2 cellular contexts compared by ENCODE assay signal in genomic region chr17:63842173-63842539, GRCh38.
TF ChIP-seq lines count a peak whose summit lies in the region.

No MANE protein-coding gene starts in this region.

TF ChIP-seq in GM12878, 131 proteins besides CTCF, POLR2A, EP300 and RAD21:
- TF ChIP-seq MLLT1 (IDR thresholded peaks at IDR 0.05) (no peak), MTA2 (IDR thresholded peaks at IDR 0.05; ENCODE audit: low read depth) (no peak), SP1 (IDR thresholded peaks at IDR 0.05; ENCODE audit: low read depth, low read length) (no peak), ZBED1 (IDR thresholded peaks at IDR 0.05; ENCODE audit: borderline replicate concordance) (no peak), BMI1 (IDR thresholded peaks at IDR 0.05; ENCODE audit: borderline replicate concordance) (no peak), ZNF687 (IDR thresholded peaks at IDR 0.05) (no peak), POLR2AphosphoS5 (IDR thresholded peaks at IDR 0.05; ENCODE audit: low read length) (no peak), ESRRA (IDR thresholded peaks at IDR 0.05; ENCODE audit: low read length) (no peak), KLF5 (IDR thresholded peaks at IDR 0.05; ENCODE audit: partially characterized antibody) (no peak), KAT2A (conservative IDR thresholded peaks at IDR 0.05; ENCODE audit: control insufficient read depth, low read depth, low read length) (no peak), SIX5 (IDR thresholded peaks at IDR 0.05; ENCODE audit: low read depth, low read length, severe bottlenecking) (no peak), HDGF (IDR thresholded peaks at IDR 0.05) (no peak), SREBF1 (IDR thresholded peaks at IDR 0.05; ENCODE audit: low read length) (no peak), NFXL1 (IDR thresholded peaks at IDR 0.05; ENCODE audit: borderline replicate concordance) (no peak), ZNF622 (IDR thresholded peaks at IDR 0.05) (no peak), RELA (IDR thresholded peaks at IDR 0.05; ENCODE audit: borderline replicate concordance, partially characterized antibody) (no peak), MYB (IDR thresholded peaks at IDR 0.05; ENCODE audit: borderline replicate concordance, low read depth, low read length) (no peak)

TF ChIP-seq in liver, 16 proteins besides CTCF, POLR2A, EP300 and RAD21:
- TF ChIP-seq FOXA1 (IDR thresholded peaks at IDR 0.05) = no peak
- no peak for TF ChIP-seq SP1 (IDR thresholded peaks at IDR 0.05)
- no peak for TF ChIP-seq REST (IDR thresholded peaks at IDR 0.05)
- no peak for TF ChIP-seq RXRA (IDR thresholded peaks at IDR 0.05)
- no peak for TF ChIP-seq FOXA2 (IDR thresholded peaks at IDR 0.05)
- TF ChIP-seq ATF3 (IDR thresholded peaks at IDR 0.05) = no peak
- TF ChIP-seq YY1 (IDR thresholded peaks at IDR 0.05) = no peak
- no peak for TF ChIP-seq ZBTB33 (IDR thresholded peaks at IDR 0.05)
- no peak for TF ChIP-seq HNF4A (conservative IDR thresholded peaks at IDR 0.05)
- TF ChIP-seq TAF1 (conservative IDR thresholded peaks at IDR 0.05) = no peak
- TF ChIP-seq MAX (IDR thresholded peaks at IDR 0.05) = no peak
- TF ChIP-seq GABPA (IDR thresholded peaks at IDR 0.05 in 1 of 2, conservative IDR thresholded peaks at IDR 0.05 in 1 of 2) = no peak
- no peak for TF ChIP-seq NR2F2 (IDR thresholded peaks at IDR 0.05)
- no peak for TF ChIP-seq HNF4G (IDR thresholded peaks at IDR 0.05)
- no peak for TF ChIP-seq JUND (IDR thresholded peaks at IDR 0.05)
- no peak for TF ChIP-seq EGR1 (IDR thresholded peaks at IDR 0.05; ENCODE audit: low read depth in 2 of 2)
